Comparison of ENCODE assay signal across 1 cellular context in the genomic region with DNA sequence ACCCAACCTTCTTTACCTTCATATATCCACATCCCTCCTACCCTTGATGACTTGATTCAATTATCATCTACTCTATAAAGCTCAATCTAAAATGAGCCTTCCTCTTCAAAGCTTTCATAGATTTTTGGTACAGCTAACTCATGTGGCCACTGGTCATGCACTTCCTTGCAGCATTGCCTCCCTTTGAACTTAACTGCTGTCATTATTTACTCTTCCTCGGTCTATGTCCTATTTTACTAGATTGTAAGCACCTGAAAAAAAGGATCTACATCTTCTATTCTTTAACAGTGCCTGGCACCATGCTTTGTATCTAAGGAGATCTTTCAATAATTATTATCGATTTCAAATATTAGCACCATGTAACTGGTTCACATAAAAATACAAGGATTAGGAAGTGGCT.
TF ChIP-seq lines count a peak whose summit lies in the region.

No MANE protein-coding gene starts in this region.

TF ChIP-seq in WTC11, 78 proteins besides CTCF, POLR2A, EP300 and RAD21 (continued from another document):
- TF ChIP-seq, protein P1, sequence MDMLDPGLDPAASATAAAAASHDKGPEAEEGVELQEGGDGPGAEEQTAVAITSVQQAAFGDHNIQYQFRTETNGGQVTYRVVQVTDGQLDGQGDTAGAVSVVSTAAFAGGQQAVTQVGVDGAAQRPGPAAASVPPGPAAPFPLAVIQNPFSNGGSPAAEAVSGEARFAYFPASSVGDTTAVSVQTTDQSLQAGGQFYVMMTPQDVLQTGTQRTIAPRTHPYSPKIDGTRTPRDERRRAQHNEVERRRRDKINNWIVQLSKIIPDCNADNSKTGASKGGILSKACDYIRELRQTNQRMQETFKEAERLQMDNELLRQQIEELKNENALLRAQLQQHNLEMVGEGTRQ (CRISPR knock-in tag; IDR thresholded peaks at IDR 0.05): no peak
- TF ChIP-seq MLX (CRISPR knock-in tag; IDR thresholded peaks at IDR 0.05) (no peak), ZNF416 (CRISPR knock-in tag; IDR thresholded peaks at IDR 0.05) (no peak), EMX1 (CRISPR knock-in tag; IDR thresholded peaks at IDR 0.05) (no peak), ZSCAN18 (CRISPR knock-in tag; IDR thresholded peaks at IDR 0.05) (no peak), ZNF263 (CRISPR knock-in tag; IDR thresholded peaks at IDR 0.05; ENCODE audit: low read depth) (no peak)
